In genomic region chr6:167338551-167339117, GRCh38 we compare ENCODE assay signal across 21 cellular contexts. TPM values are rescaled to one million over a fixed set of nuclear protein-coding genes. Genes with fewer than 3 reads are reported as not detected.
DNase-seq lines count a peak whose midpoint lies in the region; ATAC-seq lines count a peak whose summit lies in the region.
"Had no signal": no experiment of that assay in that cellular context is flagged by ENCODE, and none has a peak within 500 bp of the region (broad histone marks: within the 10 kb centered on the region; RNA-seq: fewer than 3 reads in every experiment).

No MANE protein-coding gene starts in this region.

- no peaks in the 10 kb centered on the region for H3K27me3 ChIP-seq in H7 (ENCODE audit: control insufficient read depth, insufficient read depth, low read length)

- ATAC-seq in T-cell (replicated peaks in 1 of 4): no peak
- ATAC-seq in HG03520 (IDR thresholded peaks at IDR 0.05; ENCODE audit: unreplicated experiment): no peak
- ATAC-seq: A549, Right ventricle myocardium inferior had no signal

- no peak overlapping the region for H3K4me3 ChIP-seq in H7 (ENCODE audit: insufficient read depth, low read depth, low read length)
- H3K4me3 ChIP-seq: A549, GM23248 had no signal

- CTCF ChIA-PET in T-cell (lab: Charles Lee): no interaction called here

- DNase-seq in NCI-H748 (lab: John Stamatoyannopoulos, UW; ENCODE audit: unreplicated experiment) (peak; percentile 21), NCI-H748 treated with DMSO at 0.1 percent for 48 hours (lab: John Stamatoyannopoulos, UW) (no peak), H7 (peak; percentile 72), UCSD-AML1 (lab: John Stamatoyannopoulos, UW; ENCODE audit: unreplicated experiment) (peak; percentile 19), iPS-NIHi7 (ENCODE audit: extremely low spot score) (peak; percentile 56), T-cell (no peak), KG1 (lab: John Stamatoyannopoulos, UW) (no peak)
- DNase-seq: C1 segment of cervical spinal cord; CD8-positive, alpha-beta memory T cell; GM23248; NCI-H1105; NCI-H526; NK-92 treated with Interleukin-12 subunit alpha and Interleukin-12 subunit beta, amount 100 ng/mL, for 24 hours; SW 1271 had no signal

- no peak overlapping the region for H3K27ac Mint-ChIP-seq in T-cell
- H3K27ac Mint-ChIP-seq: CD8-positive, alpha-beta memory T cell; T-helper 2 cell treated with Interferon-gamma antibody and Interleukin-4, amounts not matched to agents 5 μg/mL and 100 μg/mL, for 36 hours had no signal

- peaks cover 4% of the 10 kb centered on the region for H3K36me3 Mint-ChIP-seq in T-cell
- H3K36me3 Mint-ChIP-seq: IgD-negative memory B cell had no signal

- H3K4me3 Mint-ChIP-seq in T-cell: no peak overlapping the region
- H3K4me3 Mint-ChIP-seq: CD8-positive, alpha-beta memory T cell; IgD-negative memory B cell; T-helper 2 cell treated with Interferon-gamma antibody and Interleukin-4, amounts not matched to agents 5 μg/mL and 100 μg/mL, for 36 hours had no signal

- no peaks in the 10 kb centered on the region for H3K9me3 Mint-ChIP-seq in T-cell
- H3K9me3 Mint-ChIP-seq: T-helper 2 cell treated with Interferon-gamma antibody and Interleukin-4, amounts not matched to agents 5 μg/mL and 100 μg/mL, for 36 hours had no signal

- H3K4me1 Mint-ChIP-seq in T-cell: no peaks in the 10 kb centered on the region
- H3K4me1 Mint-ChIP-seq: CD8-positive, alpha-beta memory T cell; IgD-negative memory B cell had no signal

- H3K36me3 ChIP-seq in H7 (replicated peaks; ENCODE audit: control insufficient read depth, insufficient read depth, low read length): no peaks in the 10 kb centered on the region

- peaks cover 6 to 8% of the 10 kb centered on the region in 2 donors for H3K27me3 Mint-ChIP-seq in T-cell

- POLR2A ChIA-PET in T-cell (lab: Charles Lee): no interaction called here

RNA-seq across cellular contexts. Expression of gene TTLL2, which starts 13.7 kb away (rescaled TPM):
- total RNA-seq in H7 (2014; rRNA removed; shearing (Covaris generic)): 0.07 TPM in 1 of 2 replicates, not detected in the other
- total RNA-seq in T-cell: not detected
- total RNA-seq: CD8-positive, alpha-beta memory T cell; GM23248; OCI-LY7; Right ventricle myocardium inferior; SK-MEL-5 had no signal

RNA-seq across cellular contexts. Expression of gene UNC93A, which starts 47.5 kb away (rescaled TPM):
- 2.0 and 2.5 TPM in 2 replicates for total RNA-seq in H7 (2014; rRNA removed; shearing (Covaris generic))
- not detected for total RNA-seq in T-cell
- total RNA-seq: CD8-positive, alpha-beta memory T cell; GM23248; OCI-LY7; Right ventricle myocardium inferior; SK-MEL-5 had no signal

Comparison
In these comparisons a context has a peak if more than half of its experiments do, and no peak if none do; other contexts are left out.
1. DNase-seq: peak in NCI-H748 (single experiment), H7 (single experiment), UCSD-AML1 (single experiment) and iPS-NIHi7 (single experiment); none in NCI-H748 treated with DMSO at 0.1 percent for 48 hours (single experiment), T-cell (0 of 34) and KG1 (single experiment).